ENCODE assay signal across 36 cellular contexts in the genomic region with DNA sequence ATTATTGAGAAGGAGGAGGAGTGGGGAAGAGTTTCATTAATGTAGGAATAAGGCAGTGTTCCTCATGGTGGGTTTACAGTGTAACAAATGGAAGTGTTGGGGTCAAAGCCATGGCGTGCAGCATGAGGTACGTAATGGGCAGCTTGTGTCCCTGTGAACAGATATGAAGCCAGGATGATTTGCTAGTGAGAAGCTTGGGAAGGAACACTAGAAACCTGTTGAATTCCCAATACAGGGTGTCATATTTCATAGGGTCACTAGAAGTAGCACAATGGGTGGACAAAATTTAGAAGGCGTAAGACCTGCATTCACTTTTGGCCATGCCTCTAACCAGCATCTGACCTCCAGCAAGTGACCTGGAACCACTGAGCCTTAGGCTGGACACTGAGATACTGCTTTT.
"Had no signal": no experiment of that assay in that cellular context is flagged by ENCODE, and none has a peak within 500 bp of the region (broad histone marks: within the 10 kb centered on the region; RNA-seq: fewer than 3 reads in every experiment).

No MANE protein-coding gene starts in this region.

- H3K4me3 ChIP-seq: adrenal gland, ascending aorta, body of pancreas, breast epithelium, cardiac muscle cell had no signal

- H3K36me3 Mint-ChIP-seq: activated naive CD8-positive, alpha-beta T cell had no signal

- H3K27me3 Mint-ChIP-seq: activated naive CD4-positive, alpha-beta T cell treated with anti-CD3 and anti-CD28 coated beads, Interleukin-2, amount 50 U/mL, for 24 hours; activated naive CD8-positive, alpha-beta T cell treated with anti-CD3 and anti-CD28 coated beads for 36 hours; activated naive CD8-positive, alpha-beta T cell treated with anti-CD3 and anti-CD28 coated beads, Interleukin-2, amount 50 U/mL, for 24 hours; activated T-helper 17 cell treated with anti-CD3 and anti-CD28 coated beads, Interleukin-2, amount 50 U/mL, for 72 hours; brain had no signal

- H3K9me3 Mint-ChIP-seq: activated naive CD4-positive, alpha-beta T cell treated with anti-CD3 and anti-CD28 coated beads for 36 hours; activated naive CD4-positive, alpha-beta T cell treated with anti-CD3 and anti-CD28 coated beads, Interleukin-2, amount 10 ng/mL, durations not matched to agents 7 days and 5 days; activated naive CD4-positive, alpha-beta T cell treated with anti-CD3 and anti-CD28 coated beads, Interleukin-2, amount 50 U/mL, for 24 hours; activated naive CD4-positive, alpha-beta T cell treated with anti-CD3 and anti-CD28 coated beads, Interleukin-2, amount 50 U/mL, for 72 hours; activated naive CD8-positive, alpha-beta T cell treated with anti-CD3 and anti-CD28 coated beads for 36 hours; activated naive CD8-positive, alpha-beta T cell treated with anti-CD3 and anti-CD28 coated beads, Interleukin-2, amount 10 ng/mL, durations not matched to agents 7 days and 5 days; activated naive CD8-positive, alpha-beta T cell treated with anti-CD3 and anti-CD28 coated beads, Interleukin-2, amount 50 U/mL, for 24 hours; activated T-cell treated with anti-CD3 and anti-CD28 coated beads, Interleukin-2, amount 50 U/mL, for 4 hours; activated T-cell treated with anti-CD3 and anti-CD28 coated beads, Interleukin-2, amount 50 U/mL, for 72 hours; activated T-helper 1 cell treated with anti-CD3 and anti-CD28 coated beads, Interleukin-12 subunit alpha, Interleukin-12 subunit beta, Interleukin-2, Interleukin-4 antibody, amounts not matched to agents 30 ng/mL and 10 ng/mL and 1 ng/mL, durations not matched to agents 14 hours and 24 hours and 36 hours; activated T-helper 17 cell treated with anti-CD3 and anti-CD28 coated beads, Interleukin-2, amount 50 U/mL, for 72 hours; activated T-helper 2 cell treated with anti-CD3 and anti-CD28 coated beads, Interferon-gamma antibody, Interleukin-2, Interleukin-4, amounts not matched to agents 10 μg/mL and 5 μg/mL and 100 μg/mL, durations not matched to agents 14 hours and 24 hours and 36 hours; brain; central memory CD8-positive, alpha-beta T cell had no signal

- H3K9me3 ChIP-seq: adrenal gland, ascending aorta, body of pancreas, breast epithelium had no signal

- H3K27ac Mint-ChIP-seq: activated naive CD4-positive, alpha-beta T cell treated with anti-CD3 and anti-CD28 coated beads for 36 hours; activated naive CD4-positive, alpha-beta T cell treated with anti-CD3 and anti-CD28 coated beads, Interleukin-2, amount 10 ng/mL, durations not matched to agents 7 days and 5 days; activated naive CD4-positive, alpha-beta T cell treated with anti-CD3 and anti-CD28 coated beads, Interleukin-2, amount 50 U/mL, for 24 hours; activated naive CD4-positive, alpha-beta T cell treated with anti-CD3 and anti-CD28 coated beads, Interleukin-2, amount 50 U/mL, for 72 hours; activated naive CD8-positive, alpha-beta T cell; activated naive CD8-positive, alpha-beta T cell treated with anti-CD3 and anti-CD28 coated beads for 36 hours; activated naive CD8-positive, alpha-beta T cell treated with anti-CD3 and anti-CD28 coated beads, Interleukin-2, amount 10 ng/mL, durations not matched to agents 7 days and 5 days; activated naive CD8-positive, alpha-beta T cell treated with anti-CD3 and anti-CD28 coated beads, Interleukin-2, amount 50 U/mL, for 24 hours; activated T-cell treated with anti-CD3 and anti-CD28 coated beads, Interleukin-2, amount 50 U/mL, for 72 hours; activated T-helper 1 cell treated with anti-CD3 and anti-CD28 coated beads, Interleukin-12 subunit alpha, Interleukin-12 subunit beta, Interleukin-2, Interleukin-4 antibody, amounts not matched to agents 30 ng/mL and 10 ng/mL and 1 ng/mL, durations not matched to agents 14 hours and 24 hours and 36 hours; activated T-helper 17 cell treated with anti-CD3 and anti-CD28 coated beads, Interleukin-2, amount 50 U/mL, for 72 hours; activated T-helper 2 cell treated with anti-CD3 and anti-CD28 coated beads, Interferon-gamma antibody, Interleukin-2, Interleukin-4, amounts not matched to agents 10 μg/mL and 5 μg/mL and 100 μg/mL, durations not matched to agents 14 hours and 24 hours and 36 hours; brain had no signal

- DNase-seq: activated effector memory CD4-positive, alpha-beta T cell treated with anti-CD3 and anti-CD28 coated beads, Interleukin-2, amount 50 U/mL, for 16 hours; activated effector memory CD4-positive, alpha-beta T cell treated with Interleukin-2 at 50 U/mL for 16 hours; activated gamma-delta T cell; activated gamma-delta T cell treated with Interleukin-2 at 50 U/mL for 16 hours; activated naive CD4-positive, alpha-beta T cell; activated naive CD4-positive, alpha-beta T cell treated with anti-CD3 and anti-CD28 coated beads for 36 hours; activated naive CD4-positive, alpha-beta T cell treated with anti-CD3 and anti-CD28 coated beads, Interleukin-2, amount 10 ng/mL, durations not matched to agents 7 days and 5 days; activated naive CD4-positive, alpha-beta T cell treated with anti-CD3 and anti-CD28 coated beads, Interleukin-2, amount 50 U/mL, for 16 hours; activated naive CD4-positive, alpha-beta T cell treated with Interleukin-2 at 50 U/mL for 16 hours; activated naive CD8-positive, alpha-beta T cell treated with anti-CD3 and anti-CD28 coated beads for 36 hours; activated naive CD8-positive, alpha-beta T cell treated with anti-CD3 and anti-CD28 coated beads, Interleukin-2, amount 10 ng/mL, durations not matched to agents 7 days and 5 days; activated naive CD8-positive, alpha-beta T cell treated with anti-CD3 and anti-CD28 coated beads, Interleukin-2, amount 50 U/mL, for 24 hours; activated T-cell treated with anti-CD3 and anti-CD28 coated beads, Interleukin-2, amount 50 U/mL, for 4 hours; activated T-cell treated with anti-CD3 and anti-CD28 coated beads, Interleukin-2, amount 50 U/mL, for 48 hours; activated T-cell treated with anti-CD3 and anti-CD28 coated beads, Interleukin-2, amount 50 U/mL, for 72 hours; adrenal gland; amniotic stem cell; amygdala; anterior cingulate cortex; aorta; body of pancreas; brain microvascular endothelial cell; caudate nucleus; central memory CD4-positive, alpha-beta T cell; cerebellar nuclear complex had no signal

- H3K27ac ChIP-seq: adrenal gland, ascending aorta, body of pancreas, brain microvascular endothelial cell, breast epithelium, cardiac muscle cell had no signal

- H3K36me3 ChIP-seq: breast epithelium had no signal

- ATAC-seq: activated naive CD8-positive, alpha-beta T cell treated with anti-CD3 and anti-CD28 coated beads, Interleukin-2, amount 50 U/mL, for 24 hours; activated T-cell treated with anti-CD3 and anti-CD28 coated beads, Interleukin-2, amount 50 U/mL, for 4 hours; activated T-cell treated with anti-CD3 and anti-CD28 coated beads, Interleukin-2, amount 50 U/mL, for 72 hours; activated T-helper 17 cell treated with anti-CD3 and anti-CD28 coated beads, Interleukin-2, amount 50 U/mL, for 72 hours; body of pancreas had no signal

- H3K27me3 ChIP-seq: adrenal gland, ascending aorta, body of pancreas, brain microvascular endothelial cell, breast epithelium, cardiac muscle cell had no signal

- H3K4me3 Mint-ChIP-seq: activated naive CD4-positive, alpha-beta T cell treated with anti-CD3 and anti-CD28 coated beads for 36 hours; activated naive CD4-positive, alpha-beta T cell treated with anti-CD3 and anti-CD28 coated beads, Interleukin-2, amount 10 ng/mL, durations not matched to agents 7 days and 5 days; activated naive CD4-positive, alpha-beta T cell treated with anti-CD3 and anti-CD28 coated beads, Interleukin-2, amount 50 U/mL, for 24 hours; activated naive CD8-positive, alpha-beta T cell; activated naive CD8-positive, alpha-beta T cell treated with anti-CD3 and anti-CD28 coated beads for 36 hours; activated naive CD8-positive, alpha-beta T cell treated with anti-CD3 and anti-CD28 coated beads, Interleukin-2, amount 10 ng/mL, durations not matched to agents 7 days and 5 days; activated naive CD8-positive, alpha-beta T cell treated with anti-CD3 and anti-CD28 coated beads, Interleukin-2, amount 50 U/mL, for 24 hours; activated T-cell treated with anti-CD3 and anti-CD28 coated beads, Interleukin-2, amount 50 U/mL, for 4 hours; activated T-cell treated with anti-CD3 and anti-CD28 coated beads, Interleukin-2, amount 50 U/mL, for 72 hours; activated T-helper 1 cell treated with anti-CD3 and anti-CD28 coated beads, Interleukin-12 subunit alpha, Interleukin-12 subunit beta, Interleukin-2, Interleukin-4 antibody, amounts not matched to agents 30 ng/mL and 10 ng/mL and 1 ng/mL, durations not matched to agents 14 hours and 24 hours and 36 hours; activated T-helper 17 cell treated with anti-CD3 and anti-CD28 coated beads, Interleukin-2, amount 50 U/mL, for 72 hours; brain; central memory CD8-positive, alpha-beta T cell had no signal
